12 cellular contexts compared by ENCODE assay signal in the genomic region with DNA sequence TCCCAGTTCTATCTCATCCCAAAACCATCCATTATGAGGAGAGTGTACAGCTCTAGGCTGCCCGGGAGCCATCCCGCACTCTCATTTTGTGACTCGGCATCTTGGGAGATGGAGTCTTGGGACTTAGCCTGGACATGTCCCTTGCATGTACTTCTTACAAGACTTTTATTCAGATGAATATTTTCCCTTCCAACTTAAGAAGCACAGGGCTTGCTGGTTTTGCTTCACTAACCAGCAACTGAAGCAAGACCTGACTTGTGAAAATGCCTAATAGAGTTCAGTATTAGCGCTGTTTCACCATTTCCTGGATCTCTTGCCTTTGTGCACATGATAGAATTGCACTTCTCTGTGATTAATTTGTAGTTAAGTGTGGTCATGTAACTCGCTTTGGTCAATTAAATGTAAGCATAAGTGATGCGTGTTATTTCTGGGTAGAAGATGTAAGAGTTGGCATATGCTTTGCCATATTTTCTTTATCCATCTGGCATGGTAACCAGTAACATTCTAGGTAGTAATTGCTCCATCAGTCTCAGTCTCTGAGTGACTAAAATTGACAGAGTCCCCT. TPM values are rescaled to one million over a fixed set of nuclear protein-coding genes. Genes with fewer than 3 reads are reported as not detected.
DNase-seq lines count a peak whose midpoint lies in the region; ATAC-seq and TF ChIP-seq lines count a peak whose summit lies in the region.
"Had no signal": no experiment of that assay in that cellular context is flagged by ENCODE, and none has a peak within 500 bp of the region (broad histone marks: within the 10 kb centered on the region; RNA-seq: fewer than 3 reads in every experiment).

No MANE protein-coding gene starts in this region.

- DNase-seq in esophagus squamous epithelium (lab: John Stamatoyannopoulos, UW) = no peak
- no peak for DNase-seq in midbrain (lab: John Stamatoyannopoulos, UW)
- DNase-seq in stimulated activated naive CD4-positive, alpha-beta T cell (lab: John Stamatoyannopoulos, UW) = no peak
- no peak for DNase-seq in AG08396 (ENCODE audit: low spot score)
- DNase-seq: GM23248, NCI-H82, tibial artery had no signal

- H3K36me3 ChIP-seq in esophagus squamous epithelium = no peaks in the 10 kb centered on the region
- H3K36me3 ChIP-seq: tibial artery had no signal

- WGBS in esophagus squamous epithelium, 2 donors = 35 to 61% methylated on average over 6 of the region's 6 CpGs

- H3K27ac ChIP-seq in esophagus squamous epithelium = peak overlapping the region; percentile 40 to 72 (median 65)
- H3K27ac ChIP-seq: GM23248, tibial artery had no signal

- intact Hi-C loops in esophagus squamous epithelium (cut with DNase I) = no loop called here

- H3K4me3 ChIP-seq in esophagus squamous epithelium = no peak overlapping the region
- H3K4me3 ChIP-seq: GM23248, tibial artery had no signal

- TF ChIP-seq POLR2A in esophagus squamous epithelium (IDR thresholded peaks at IDR 0.05) = no peak

- H3K4me1 ChIP-seq in esophagus squamous epithelium = peaks cover 0 to 69% (median 5%) of the 10 kb centered on the region in 3 donors

- no peak for TF ChIP-seq CTCF in esophagus squamous epithelium (IDR thresholded peaks at IDR 0.05)

- no peaks in the 10 kb centered on the region for H3K9me3 ChIP-seq in esophagus squamous epithelium
- H3K9me3 ChIP-seq: tibial artery had no signal

- no peaks in the 10 kb centered on the region for H3K27me3 ChIP-seq in esophagus squamous epithelium
- H3K27me3 ChIP-seq: tibial artery had no signal

- ATAC-seq in GM18498 (IDR thresholded peaks at IDR 0.05; ENCODE audit: unreplicated experiment) (peak; percentile 75), GM21360 (IDR thresholded peaks at IDR 0.05; ENCODE audit: unreplicated experiment) (peak; percentile 73), HG03175 (IDR thresholded peaks at IDR 0.05; ENCODE audit: unreplicated experiment) (peak; percentile 76), HG02571 (IDR thresholded peaks at IDR 0.05; ENCODE audit: unreplicated experiment) (no peak)
- ATAC-seq: natural killer cell treated with Interleukin-12 subunit alpha and Interleukin-12 subunit beta and Interleukin-15 and Interleukin-18, amount 100 ng/mL, for 72 hours had no signal

RNA-seq across cellular contexts. Expression of gene PDCD1LG2, which starts 55.8 kb away (rescaled TPM):
- 1 to 10 TPM in 1 of 4 donors, under 1 TPM in 3; 0.23 to 3.6 (median 0.31) TPM for total RNA-seq in esophagus squamous epithelium
